Comparison of ENCODE assay signal across 35 cellular contexts in the genomic region with DNA sequence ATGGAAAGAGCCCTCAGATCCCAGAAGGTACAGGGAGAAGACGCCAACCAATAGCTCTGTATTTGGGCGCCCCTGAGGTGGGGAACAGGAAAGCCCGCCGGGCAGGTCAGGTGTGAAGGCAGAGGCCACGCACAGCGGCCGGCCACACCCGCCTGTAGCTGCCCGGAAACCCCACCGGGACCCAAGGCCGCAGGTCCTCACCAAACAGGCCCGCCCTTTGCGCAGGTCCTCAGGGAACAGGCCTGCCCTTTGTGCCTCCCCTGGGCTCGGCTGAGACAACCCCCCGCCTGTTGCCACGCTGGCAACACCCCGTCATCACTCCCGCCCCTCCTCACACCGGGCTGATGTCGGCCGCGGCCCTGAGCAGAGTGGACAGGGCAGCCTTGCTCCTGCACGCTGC. TPM values are rescaled to one million over a fixed set of nuclear protein-coding genes. Genes with fewer than 3 reads are reported as not detected.
"Had no signal": no experiment of that assay in that cellular context is flagged by ENCODE, and none has a peak within 500 bp of the region (broad histone marks: within the 10 kb centered on the region; RNA-seq: fewer than 3 reads in every experiment).

No MANE protein-coding gene starts in this region.

- H3K36me3 Mint-ChIP-seq: activated naive CD4-positive, alpha-beta T cell treated with anti-CD3 and anti-CD28 coated beads, Interleukin-2, amount 50 U/mL, for 72 hours; activated naive CD8-positive, alpha-beta T cell treated with anti-CD3 and anti-CD28 coated beads for 36 hours had no signal

- H3K27ac Mint-ChIP-seq: activated B cell treated with CpG ODN at 0.5 μM for 24 hours; activated CD4-positive, alpha-beta memory T cell treated with anti-CD3 and anti-CD28 coated beads, Interleukin-2, amount 10 ng/mL, durations not matched to agents 7 days and 5 days; activated CD4-positive, alpha-beta T cell treated with anti-CD3 and anti-CD28 coated beads for 36 hours; activated CD4-positive, alpha-beta T cell treated with anti-CD3 and anti-CD28 coated beads, Interleukin-2, amount 10 ng/mL, durations not matched to agents 7 days and 5 days; activated CD8-positive, alpha-beta T cell treated with anti-CD3 and anti-CD28 coated beads, Interleukin-2, amount 10 ng/mL, durations not matched to agents 7 days and 5 days; activated naive CD4-positive, alpha-beta T cell treated with anti-CD3 and anti-CD28 coated beads for 36 hours; activated naive CD4-positive, alpha-beta T cell treated with anti-CD3 and anti-CD28 coated beads, Interleukin-2, amount 50 U/mL, for 72 hours; activated naive CD8-positive, alpha-beta T cell treated with anti-CD3 and anti-CD28 coated beads for 36 hours; activated T-cell treated with anti-CD3 and anti-CD28 coated beads, Interleukin-2, amount 50 U/mL, for 72 hours; activated T-helper 1 cell treated with anti-CD3 and anti-CD28 coated beads, Interleukin-12 subunit alpha, Interleukin-12 subunit beta, Interleukin-2, Interleukin-4 antibody, amounts not matched to agents 30 ng/mL and 10 ng/mL and 1 ng/mL, durations not matched to agents 14 hours and 24 hours and 36 hours; activated T-helper 17 cell treated with anti-CD3 and anti-CD28 coated beads, Interleukin-2, amount 50 U/mL, for 72 hours; T-helper 1 cell treated with Interleukin-12 subunit alpha and Interleukin-12 subunit beta and Interleukin-4 antibody, amounts not matched to agents 30 μg/mL and 1 μg/mL, for 36 hours; T-helper 2 cell treated with Interferon-gamma antibody and Interleukin-4, amounts not matched to agents 5 μg/mL and 100 μg/mL, for 36 hours had no signal

- H3K4me3 Mint-ChIP-seq: activated B cell treated with CpG ODN at 0.5 μM for 24 hours; activated CD4-positive, alpha-beta memory T cell treated with anti-CD3 and anti-CD28 coated beads, Interleukin-2, amount 10 ng/mL, durations not matched to agents 7 days and 5 days; activated CD4-positive, alpha-beta T cell treated with anti-CD3 and anti-CD28 coated beads for 36 hours; activated CD4-positive, alpha-beta T cell treated with anti-CD3 and anti-CD28 coated beads, Interleukin-2, amount 10 ng/mL, durations not matched to agents 7 days and 5 days; activated CD8-positive, alpha-beta T cell treated with anti-CD3 and anti-CD28 coated beads, Interleukin-2, amount 10 ng/mL, durations not matched to agents 7 days and 5 days; activated naive CD4-positive, alpha-beta T cell treated with anti-CD3 and anti-CD28 coated beads for 36 hours; activated naive CD8-positive, alpha-beta T cell treated with anti-CD3 and anti-CD28 coated beads for 36 hours; activated T-cell treated with anti-CD3 and anti-CD28 coated beads, Interleukin-2, amount 50 U/mL, for 4 hours; activated T-cell treated with anti-CD3 and anti-CD28 coated beads, Interleukin-2, amount 50 U/mL, for 72 hours; activated T-helper 1 cell treated with anti-CD3 and anti-CD28 coated beads, Interleukin-12 subunit alpha, Interleukin-12 subunit beta, Interleukin-2, Interleukin-4 antibody, amounts not matched to agents 30 ng/mL and 10 ng/mL and 1 ng/mL, durations not matched to agents 14 hours and 24 hours and 36 hours; activated T-helper 17 cell treated with anti-CD3 and anti-CD28 coated beads, Interleukin-2, amount 50 U/mL, for 72 hours; T-helper 1 cell treated with Interleukin-12 subunit alpha and Interleukin-12 subunit beta and Interleukin-4 antibody, amounts not matched to agents 30 μg/mL and 1 μg/mL, for 36 hours; T-helper 2 cell treated with Interferon-gamma antibody and Interleukin-4, amounts not matched to agents 5 μg/mL and 100 μg/mL, for 36 hours had no signal

- H3K9me3 Mint-ChIP-seq: activated B cell treated with CpG ODN at 0.5 μM for 24 hours; activated CD4-positive, alpha-beta T cell treated with anti-CD3 and anti-CD28 coated beads, Interleukin-2, amount 10 ng/mL, durations not matched to agents 7 days and 5 days; activated naive CD4-positive, alpha-beta T cell treated with anti-CD3 and anti-CD28 coated beads for 36 hours; activated naive CD4-positive, alpha-beta T cell treated with anti-CD3 and anti-CD28 coated beads, Interleukin-2, amount 50 U/mL, for 72 hours; activated naive CD8-positive, alpha-beta T cell treated with anti-CD3 and anti-CD28 coated beads for 36 hours; activated T-cell treated with anti-CD3 and anti-CD28 coated beads, Interleukin-2, amount 50 U/mL, for 4 hours; activated T-helper 1 cell treated with anti-CD3 and anti-CD28 coated beads, Interleukin-12 subunit alpha, Interleukin-12 subunit beta, Interleukin-2, Interleukin-4 antibody, amounts not matched to agents 30 ng/mL and 10 ng/mL and 1 ng/mL, durations not matched to agents 14 hours and 24 hours and 36 hours; activated T-helper 17 cell treated with anti-CD3 and anti-CD28 coated beads, Interleukin-2, amount 50 U/mL, for 72 hours; T-helper 1 cell treated with Interleukin-12 subunit alpha and Interleukin-12 subunit beta and Interleukin-4 antibody, amounts not matched to agents 30 μg/mL and 1 μg/mL, for 36 hours; T-helper 2 cell treated with Interferon-gamma antibody and Interleukin-4, amounts not matched to agents 5 μg/mL and 100 μg/mL, for 36 hours had no signal

- H3K27me3 Mint-ChIP-seq: activated B cell treated with CpG ODN at 0.5 μM for 24 hours; activated CD4-positive, alpha-beta memory T cell treated with anti-CD3 and anti-CD28 coated beads, Interleukin-2, amount 10 ng/mL, durations not matched to agents 7 days and 5 days; activated CD4-positive, alpha-beta T cell treated with anti-CD3 and anti-CD28 coated beads for 36 hours; activated CD4-positive, alpha-beta T cell treated with anti-CD3 and anti-CD28 coated beads, Interleukin-2, amount 10 ng/mL, durations not matched to agents 7 days and 5 days; activated naive CD8-positive, alpha-beta T cell treated with anti-CD3 and anti-CD28 coated beads for 36 hours; activated T-helper 17 cell treated with anti-CD3 and anti-CD28 coated beads, Interleukin-2, amount 50 U/mL, for 72 hours had no signal

- DNase-seq: activated B cell treated with CpG ODN at 0.5 μM for 24 hours; activated CD4-positive, alpha-beta memory T cell treated with anti-CD3 and anti-CD28 coated beads, Interleukin-2, amount 10 ng/mL, durations not matched to agents 7 days and 5 days; activated CD4-positive, alpha-beta T cell treated with anti-CD3 and anti-CD28 coated beads for 36 hours; activated CD4-positive, alpha-beta T cell treated with anti-CD3 and anti-CD28 coated beads for 48 hours; activated CD4-positive, alpha-beta T cell treated with anti-CD3 and anti-CD28 coated beads, Interleukin-2, amount 10 ng/mL, durations not matched to agents 7 days and 5 days; activated CD4-positive, alpha-beta T cell treated with anti-CD3 and anti-CD28 coated beads, Interleukin-2, amount 50 U/mL, for 48 hours; activated CD4-positive, CD25-positive, alpha-beta regulatory T cell treated with anti-CD3 and anti-CD28 coated beads, Interleukin-2, amount 50 U/mL, for 72 hours; activated CD8-positive, alpha-beta memory T cell treated with anti-CD3 and anti-CD28 coated beads for 24 hours; activated CD8-positive, alpha-beta memory T cell treated with anti-CD3 and anti-CD28 coated beads, Interleukin-2, amount 50 U/mL, for 4 hours; activated CD8-positive, alpha-beta T cell treated with anti-CD3 and anti-CD28 coated beads, Interleukin-2, amount 10 ng/mL, durations not matched to agents 7 days and 5 days; activated effector memory CD4-positive, alpha-beta T cell treated with anti-CD3 and anti-CD28 coated beads, Interleukin-2, amount 50 U/mL, for 16 hours; activated gamma-delta T cell treated with Interleukin-2 at 50 U/mL for 16 hours; activated naive CD4-positive, alpha-beta T cell; activated naive CD4-positive, alpha-beta T cell treated with anti-CD3 and anti-CD28 coated beads for 36 hours; activated naive CD8-positive, alpha-beta T cell treated with anti-CD3 and anti-CD28 coated beads for 36 hours; activated T-cell treated with anti-CD3 and anti-CD28 coated beads for 4 hours; activated T-cell treated with anti-CD3 and anti-CD28 coated beads, Interleukin-2, amount 50 U/mL, for 1 hour; activated T-cell treated with anti-CD3 and anti-CD28 coated beads, Interleukin-2, amount 50 U/mL, for 4 hours; activated T-cell treated with anti-CD3 and anti-CD28 coated beads, Interleukin-2, amount 50 U/mL, for 72 hours; adrenal gland; amniotic stem cell; aorta; body of pancreas; brain microvascular endothelial cell; central memory CD4-positive, alpha-beta T cell; T-helper 1 cell; T-helper 2 cell; T-helper 9 cell had no signal

- H3K4me3 ChIP-seq: adrenal gland, body of pancreas, breast epithelium had no signal

- H3K27me3 ChIP-seq: adrenal gland, body of pancreas, brain microvascular endothelial cell had no signal

- H3K27ac ChIP-seq: adrenal gland, body of pancreas, brain microvascular endothelial cell, breast epithelium, VCaP had no signal

- ATAC-seq: activated CD4-positive, alpha-beta T cell treated with anti-CD3 and anti-CD28 coated beads for 36 hours; activated CD8-positive, alpha-beta T cell treated with anti-CD3 and anti-CD28 coated beads, Interleukin-2, amount 10 ng/mL, durations not matched to agents 7 days and 5 days; activated naive CD4-positive, alpha-beta T cell treated with anti-CD3 and anti-CD28 coated beads, Interleukin-2, amount 50 U/mL, for 72 hours; activated T-cell treated with anti-CD3 and anti-CD28 coated beads, Interleukin-2, amount 50 U/mL, for 4 hours; activated T-cell treated with anti-CD3 and anti-CD28 coated beads, Interleukin-2, amount 50 U/mL, for 72 hours; activated T-helper 17 cell treated with anti-CD3 and anti-CD28 coated beads, Interleukin-2, amount 50 U/mL, for 72 hours; body of pancreas had no signal

- H3K4me1 Mint-ChIP-seq: activated B cell treated with CpG ODN at 0.5 μM for 24 hours; activated CD4-positive, alpha-beta memory T cell treated with anti-CD3 and anti-CD28 coated beads, Interleukin-2, amount 10 ng/mL, durations not matched to agents 7 days and 5 days; activated CD4-positive, alpha-beta T cell treated with anti-CD3 and anti-CD28 coated beads for 36 hours; activated naive CD8-positive, alpha-beta T cell treated with anti-CD3 and anti-CD28 coated beads for 36 hours; activated T-helper 17 cell treated with anti-CD3 and anti-CD28 coated beads, Interleukin-2, amount 50 U/mL, for 72 hours had no signal

- H3K36me3 ChIP-seq: adrenal gland, brain microvascular endothelial cell, breast epithelium had no signal

- H3K9me3 ChIP-seq: adrenal gland, body of pancreas, breast epithelium had no signal

- H3K4me1 ChIP-seq: adrenal gland, body of pancreas, breast epithelium had no signal

RNA-seq across cellular contexts. Expression of gene CHRNA4, which starts 44.9 kb away (rescaled TPM):
- total RNA-seq: activated B cell treated with CpG ODN at 0.5 μM for 24 hours; activated CD4-positive, alpha-beta memory T cell treated with anti-CD3 and anti-CD28 coated beads, Interleukin-2, amount 10 ng/mL, durations not matched to agents 7 days and 5 days; activated CD4-positive, alpha-beta T cell treated with anti-CD3 and anti-CD28 coated beads for 36 hours; activated CD4-positive, alpha-beta T cell treated with anti-CD3 and anti-CD28 coated beads, Interleukin-2, amount 10 ng/mL, durations not matched to agents 7 days and 5 days; activated CD8-positive, alpha-beta T cell treated with anti-CD3 and anti-CD28 coated beads, Interleukin-2, amount 10 ng/mL, durations not matched to agents 7 days and 5 days; activated naive CD4-positive, alpha-beta T cell treated with anti-CD3 and anti-CD28 coated beads for 36 hours; activated naive CD4-positive, alpha-beta T cell treated with anti-CD3 and anti-CD28 coated beads, Interleukin-2, amount 50 U/mL, for 72 hours; activated naive CD8-positive, alpha-beta T cell treated with anti-CD3 and anti-CD28 coated beads for 36 hours; activated T-cell treated with anti-CD3 and anti-CD28 coated beads, Interleukin-2, amount 50 U/mL, for 4 hours; activated T-cell treated with anti-CD3 and anti-CD28 coated beads, Interleukin-2, amount 50 U/mL, for 72 hours; activated T-helper 1 cell treated with anti-CD3 and anti-CD28 coated beads, Interleukin-12 subunit alpha, Interleukin-12 subunit beta, Interleukin-2, Interleukin-4 antibody, amounts not matched to agents 30 ng/mL and 10 ng/mL and 1 ng/mL, durations not matched to agents 14 hours and 24 hours and 36 hours; activated T-helper 17 cell treated with anti-CD3 and anti-CD28 coated beads, Interleukin-2, amount 50 U/mL, for 72 hours; aorta; body of pancreas; breast epithelium had no signal
- polyA plus RNA-seq: aorta had no signal
